8 cellular contexts compared by ENCODE assay signal in the genomic region with DNA sequence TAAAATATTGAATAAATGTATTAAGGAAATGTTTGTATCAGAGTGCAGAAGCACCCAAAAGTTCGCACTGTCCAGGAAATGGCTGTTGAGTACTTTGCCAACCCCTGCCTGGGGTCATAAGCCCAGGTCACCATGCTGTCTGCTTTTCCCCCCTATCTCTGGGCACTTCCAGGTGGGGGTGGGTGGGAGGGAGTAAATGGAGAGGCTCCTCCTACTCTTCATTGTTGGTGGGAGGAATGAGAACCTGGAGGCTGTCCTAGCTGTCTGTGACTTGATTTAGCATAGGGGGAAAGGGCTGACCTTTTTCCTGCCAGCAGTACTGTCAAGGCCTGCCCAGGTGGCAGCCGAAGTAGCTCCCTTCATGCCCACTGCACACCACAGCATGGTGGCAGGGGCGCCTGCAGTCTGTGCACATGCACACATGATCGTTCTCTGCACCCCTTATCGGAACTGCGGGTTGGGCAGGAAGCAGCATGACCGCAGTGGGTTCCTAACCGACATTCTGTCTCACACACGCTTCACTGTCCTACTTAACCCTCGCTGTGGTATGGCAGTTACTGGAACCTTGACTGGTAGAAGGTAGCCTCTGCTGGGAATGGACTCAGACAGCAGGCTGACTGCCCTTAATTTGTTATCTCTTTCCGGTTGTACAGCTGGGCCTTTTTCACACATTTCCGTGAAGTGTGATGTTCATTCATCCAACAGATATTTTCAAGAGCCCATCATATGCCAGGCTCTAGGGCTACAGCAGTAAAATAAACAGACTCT. TPM values are rescaled to one million over a fixed set of nuclear protein-coding genes. Genes with fewer than 3 reads are reported as not detected.
DNase-seq lines count a peak whose midpoint lies in the region; ATAC-seq, FAIRE-seq and TF ChIP-seq lines count a peak whose summit lies in the region.

No MANE protein-coding gene starts in this region.

- H4K5ac ChIP-seq in H1 (ENCODE audit: insufficient read length, low read depth, low read length) = no peak overlapping the region

- no peak overlapping the region for H2BK120ac ChIP-seq in H1 (replicated peaks; ENCODE audit: low read depth, low read length)

- no peak overlapping the region for H3K9ac ChIP-seq in H1 (replicated peaks in 1 of 4; ENCODE audit: extremely low read depth in 1 of 4, low read depth in 3 of 4, low read length in 3 of 4)

- FAIRE-seq in H1 (lab: Jason Lieb, UNC) = no peak

- no peak overlapping the region for H2BK15ac ChIP-seq in H1 (ENCODE audit: low read length)

- DNase-seq in heart left ventricle (peak in 1 of 5 donors; percentile 72), left ventricle myocardium inferior (no peak), H1 (ENCODE audit: low read depth in 1 of 2, low spot score in 2 of 2) (no peak), NCI-H2196 (lab: John Stamatoyannopoulos, UW; ENCODE audit: unreplicated experiment) (no peak), retina (no peak)
- peak; percentile 44 to 52 for DNase-seq in activated CD4-positive, alpha-beta T cell treated with anti-CD3 and anti-CD28 coated beads for 24 hours (ENCODE audit: low read depth in 2 of 2)
- DNase-seq in stimulated activated CD4-positive, alpha-beta T cell treated with anti-CD3 and anti-CD28 coated beads, TNF-alpha, amount 100 ng/mL, for 48 hours (ENCODE audit: low read depth in 3 of 3) = peak; percentile 51 to 71 (median 59)

- H3K36me3 ChIP-seq in heart left ventricle (no peaks in the 10 kb centered on the region), left ventricle myocardium inferior (no peaks in the 10 kb centered on the region), H1 (ENCODE audit: control insufficient read depth in 2 of 4, insufficient read depth in 4 of 4, low read length in 3 of 4) (no peaks in the 10 kb centered on the region; a peak in 1 of 8 replicates)

- H3K23ac ChIP-seq in H1 (ENCODE audit: insufficient read length) = no peak overlapping the region

- peaks cover 2 to 59% (median 23%) of the 10 kb centered on the region in 12 donors for H3K4me1 ChIP-seq in heart left ventricle
- H3K4me1 ChIP-seq in left ventricle myocardium inferior = peaks cover 60% of the 10 kb centered on the region
- peaks cover 5 to 17% (median 14%) of the 10 kb centered on the region in 4 experiments for H3K4me1 ChIP-seq in H1 (replicated peaks in 1 of 4; ENCODE audit: control insufficient read depth in 3 of 4, insufficient read depth in 4 of 4, low read length in 3 of 4)

- H3K14ac ChIP-seq in H1 (ENCODE audit: insufficient read length) = no peak overlapping the region

- no peak for TF ChIP-seq RAD21 in H1 (IDR thresholded peaks at IDR 0.05 in 1 of 2, conservative IDR thresholded peaks at IDR 0.05 in 1 of 2; ENCODE audit: low read depth in 2 of 2, low read length in 2 of 2)

- 0 out of 2 replicates have a peak overlapping the region, but pooled peaks have one; percentile 58 for H4K8ac ChIP-seq in H1 (ENCODE audit: extremely low read depth, insufficient read depth, low read length)

- TF ChIP-seq EP300 in H1 (IDR thresholded peaks at IDR 0.05; ENCODE audit: borderline replicate concordance in 1 of 2, low read depth in 2 of 2, low read length in 2 of 2) = no peak

- CTCF ChIA-PET in H1 (lab: Charles Lee; ENCODE audit: partially characterized antibody) = interaction anchor here (0.9 to 3.7 kb wide), 5 partner anchors 12 to 122 kb away, joined by 3 to 20 read pairs (median 3); no protein-coding TSS in a partner anchor

- peaks cover 7 to 27% of the 10 kb centered on the region in 2 experiments for H4K20me1 ChIP-seq in H1 (replicated peaks in 1 of 2; ENCODE audit: control insufficient read depth in 1 of 2, insufficient read depth in 2 of 2, low read length in 2 of 2)

- peak overlapping the region in 1 of 12 donors; percentile 39 for H3K27ac ChIP-seq in heart left ventricle
- no peak overlapping the region for H3K27ac ChIP-seq in left ventricle myocardium inferior (replicated peaks)
- no peak overlapping the region for H3K27ac ChIP-seq in H1 (ENCODE audit: low read depth, low read length)

- no peak overlapping the region for H4K91ac ChIP-seq in H1 (replicated peaks; ENCODE audit: insufficient read length, low read length)

- H2BK5ac ChIP-seq in H1 (ENCODE audit: low read depth, low read length) = no peak overlapping the region

- H3K4me2 ChIP-seq in H1 (ENCODE audit: insufficient read depth in 1 of 2, low read depth in 2 of 2, low read length in 2 of 2) = no peak overlapping the region

- TF ChIP-seq CTCF in heart left ventricle (IDR thresholded peaks at IDR 0.05) (no peak), left ventricle myocardium inferior (IDR thresholded peaks at IDR 0.05; ENCODE audit: borderline replicate concordance) (no peak), H1 (IDR thresholded peaks at IDR 0.05; ENCODE audit: control extremely low read depth in 1 of 3, insufficient read depth in 1 of 3, low read depth in 1 of 3, low read length in 3 of 3) (no peak)

- no peak overlapping the region for H2BK20ac ChIP-seq in H1 (ENCODE audit: low read length)

- H3K9me3 ChIP-seq in heart left ventricle (peaks cover 0 to 3% (median 0%) of the 10 kb centered on the region in 12 donors), left ventricle myocardium inferior (replicated peaks) (no peaks in the 10 kb centered on the region), H1 (ENCODE audit: insufficient read depth in 2 of 2, low read depth in 1 of 2, low read length in 1 of 2) (no peaks in the 10 kb centered on the region)

- no peaks in the 10 kb centered on the region for H3K27me3 ChIP-seq in heart left ventricle
- no peaks in the 10 kb centered on the region for H3K27me3 ChIP-seq in left ventricle myocardium inferior (ENCODE audit: low read depth)
- H3K27me3 ChIP-seq in H1 (replicated peaks in 1 of 4; ENCODE audit: control insufficient read depth in 3 of 4, extremely low read depth in 1 of 4, insufficient read depth in 3 of 4, low read length in 3 of 4) = no peaks in the 10 kb centered on the region

- peak in 3 of 4 donors; percentile 63 to 75 (median 64) for ATAC-seq in heart left ventricle
- ATAC-seq in HG03575 (IDR thresholded peaks at IDR 0.05; ENCODE audit: extremely low read depth, insufficient number of reproducible peaks, low FRiP score, unreplicated experiment) = peak; percentile 79

- TF ChIP-seq POLR2A in heart left ventricle (IDR thresholded peaks at IDR 0.05) (no peak), H1 (IDR thresholded peaks at IDR 0.05; ENCODE audit: control extremely low read depth in 1 of 2, low read depth in 2 of 2, low read length in 2 of 2) (no peak)

- H3K79me1 ChIP-seq in H1 (ENCODE audit: low read depth, low read length) = peaks cover 20% of the 10 kb centered on the region

- no peak overlapping the region for H2AFZ ChIP-seq in H1 (ENCODE audit: low read length)

- H2AK5ac ChIP-seq in H1 (ENCODE audit: low read depth, low read length) = no peak overlapping the region

- H3K79me2 ChIP-seq in H1 (ENCODE audit: control insufficient read depth in 1 of 2, insufficient read depth in 2 of 2, low read length in 2 of 2) = peaks cover 9 to 91% of the 10 kb centered on the region in 2 experiments

- POLR2A ChIA-PET in H1 (lab: Charles Lee; ENCODE audit: partially characterized antibody) = interaction anchor here (1.8 kb wide), 1 partner anchor 13 kb away, joined by 4 read pairs; no protein-coding TSS in a partner anchor

- 28 to 41% (median 34%) methylated on average over 11 to 12 of the region's 12 CpGs for WGBS in heart left ventricle, 4 donors
- 92% methylated on average over 12 of the region's 12 CpGs; no CpG with 5 or more reads in 1 of the 2 experiments for WGBS in H1 (ENCODE audit: extremely low coverage in 1 of 2, insufficient coverage in 1 of 2, insufficient read length in 1 of 2, insufficient replicate concordance in 2 of 2, low coverage in 1 of 2, low lambda C conversion rate in 2 of 2, missing lambda C conversion rate in 1 of 2), 2 experiments

- H2BK12ac ChIP-seq in H1 (ENCODE audit: low read depth, low read length) = no peak overlapping the region

- intact Hi-C loops in heart left ventricle (cut with DNase I) (no loop called here), left ventricle myocardium inferior (cut with micrococcal nuclease) (no loop called here)

- H3K4me3 ChIP-seq in heart left ventricle (no peak overlapping the region), left ventricle myocardium inferior (no peak overlapping the region), H1 (ENCODE audit: extremely low read depth in 1 of 4, insufficient read depth in 2 of 4, low read depth in 3 of 4, low read length in 4 of 4) (no peak overlapping the region)

- no peaks in the 10 kb centered on the region for H3K23me2 ChIP-seq in H1 (ENCODE audit: low read depth, low read length)

- H3K18ac ChIP-seq in H1 (ENCODE audit: extremely low read depth, low read length) = no peak overlapping the region

- no peak overlapping the region for H3K4ac ChIP-seq in H1 (replicated peaks; ENCODE audit: insufficient read length, low read depth, low read length)

- no peak overlapping the region for H3K56ac ChIP-seq in H1 (replicated peaks; ENCODE audit: insufficient read length, low read depth, low read length)

TF ChIP-seq in H1, 55 proteins besides CTCF, POLR2A, EP300 and RAD21 (continues in another document):
- no peak for TF ChIP-seq SAP30 (IDR thresholded peaks at IDR 0.05; ENCODE audit: insufficient read depth, insufficient replicate concordance, low read length)
- no peak for TF ChIP-seq HDAC6 (IDR thresholded peaks at IDR 0.05; ENCODE audit: low read depth, low read length)
- no peak for TF ChIP-seq SP4 (IDR thresholded peaks at IDR 0.05; ENCODE audit: low read length)
- no peak for TF ChIP-seq BACH1 (IDR thresholded peaks at IDR 0.05; ENCODE audit: low read length)
- no peak for TF ChIP-seq POLR2AphosphoS5 (IDR thresholded peaks at IDR 0.05; ENCODE audit: low read depth, low read length)

RNA-seq across cellular contexts. Expression of a gene that starts 41.5 kb away (rescaled TPM):
- total RNA-seq in heart left ventricle = 100 to 1,000 TPM in 3 of 9 donors, 10 to 100 TPM in 6; 56.4 to 185 (median 90.6) TPM
- polyA plus RNA-seq in heart left ventricle = 100 to 1,000 TPM in 1 of 2 donors, 10 to 100 TPM in 1; 49.0 to 104 TPM
- total RNA-seq in left ventricle myocardium inferior = 97.9 TPM
- 14.7 and 14.9 TPM in 2 replicates for total RNA-seq in H1 (2021; fragmentation: NEBNext Ultra II Directional; extraction: Animal tissue kit (Norgen Biotek cat#: 25700))
- polyA plus RNA-seq in H1 (2011; rRNA removed) = 18.2 and 43.1 TPM in 2 replicates
- polyA plus RNA-seq in H1 (2011; cell fraction: cytosol; rRNA removed) = 35.2 TPM
- polyA plus RNA-seq in H1 (2011; cell fraction: nucleus; rRNA removed) = 71.5 TPM
- 7.7 to 14.3 TPM (median 11.1 TPM) in 4 replicates for polyA plus RNA-seq in H1 (2012, experiment 1 of 2)
- 8.7 TPM for polyA plus RNA-seq in H1 (2012, experiment 2 of 2)
- polyA plus RNA-seq in H1 (2013, experiment 1 of 2) = 1.8 TPM
- polyA plus RNA-seq in H1 (2013, experiment 2 of 2) = 1.2 TPM
- polyA minus RNA-seq in H1 (2011; rRNA and poly(A)+ RNA removed) = 6.8 and 8.6 TPM in 2 replicates
- polyA minus RNA-seq in H1 (2011; cell fraction: cytosol; rRNA and poly(A)+ RNA removed) = 18.0 TPM
- polyA minus RNA-seq in H1 (2011; cell fraction: nucleus; rRNA and poly(A)+ RNA removed) = 38.5 TPM

Comparison
In these comparisons a context has a peak if more than half of its experiments do, and no peak if none do; other contexts are left out.
1. DNase-seq: peak in activated CD4-positive, alpha-beta T cell treated with anti-CD3 and anti-CD28 coated beads for 24 hours (2 of 2) and stimulated activated CD4-positive, alpha-beta T cell treated with anti-CD3 and anti-CD28 coated beads, TNF-alpha, amount 100 ng/mL, for 48 hours (3 of 3); none in left ventricle myocardium inferior (single experiment), H1 (0 of 2), NCI-H2196 (single experiment) and retina (single experiment).